Comparison of ENCODE assay signal across 8 cellular contexts in genomic region chr3:129429080-129429451, GRCh38. TPM values are rescaled to one million over a fixed set of nuclear protein-coding genes. Genes with fewer than 3 reads are reported as not detected.
DNase-seq lines count a peak whose midpoint lies in the region; ATAC-seq and TF ChIP-seq lines count a peak whose summit lies in the region.

No MANE protein-coding gene starts in this region.

- peak overlapping the region in 9 of 12 donors; percentile 8 to 69 (median 51) for H3K27ac ChIP-seq in heart left ventricle
- peak overlapping the region; percentile 6 to 73 (median 58) for H3K27ac ChIP-seq in body of pancreas
- peak overlapping the region; percentile 72 to 79 for H3K27ac ChIP-seq in uterus

- H3K4me3 ChIP-seq in heart left ventricle (peak overlapping the region in 8 of 12 donors; percentile 51 to 63 (median 58)), body of pancreas (no peak overlapping the region), uterus (no peak overlapping the region)

- H3K9me3 ChIP-seq in heart left ventricle (no peaks in the 10 kb centered on the region), body of pancreas (no peaks in the 10 kb centered on the region), uterus (no peaks in the 10 kb centered on the region)

- no peak overlapping the region for H3K27ac Mint-ChIP-seq in activated naive CD4-positive, alpha-beta T cell treated with anti-CD3 and anti-CD28 coated beads, Interleukin-2, amount 10 ng/mL, durations not matched to agents 7 days and 5 days

- no peaks in the 10 kb centered on the region for H3K9me3 Mint-ChIP-seq in activated naive CD4-positive, alpha-beta T cell treated with anti-CD3 and anti-CD28 coated beads, Interleukin-2, amount 10 ng/mL, durations not matched to agents 7 days and 5 days

- DNase-seq in heart left ventricle (no peak), Right ventricle myocardium inferior (ENCODE audit: missing footprints) (no peak), body of pancreas (no peak), myocyte (ENCODE audit: low read depth) (peak; percentile 60), uterus (no peak), Kasumi-1 (lab: John Stamatoyannopoulos, UW) (no peak)
- DNase-seq in activated naive CD4-positive, alpha-beta T cell treated with anti-CD3 and anti-CD28 coated beads, Interleukin-2, amount 10 ng/mL, durations not matched to agents 7 days and 5 days: no peak

- ATAC-seq in heart left ventricle: no peak
- no peak for ATAC-seq in Right ventricle myocardium inferior
- no peak for ATAC-seq in body of pancreas
- ATAC-seq in GM21737 (IDR thresholded peaks at IDR 0.05; ENCODE audit: unreplicated experiment): no peak

- TF ChIP-seq POLR2A in heart left ventricle (IDR thresholded peaks at IDR 0.05) (no peak), body of pancreas (IDR thresholded peaks at IDR 0.05) (no peak), uterus (IDR thresholded peaks at IDR 0.05) (no peak)

- WGBS in heart left ventricle, 4 donors: 79 to 82% (median 82%) methylated on average over 3 of the region's 3 CpGs
- WGBS in body of pancreas, 2 donors: 67 to 69% methylated on average over 3 of the region's 3 CpGs

- H3K4me1 Mint-ChIP-seq in activated naive CD4-positive, alpha-beta T cell treated with anti-CD3 and anti-CD28 coated beads, Interleukin-2, amount 10 ng/mL, durations not matched to agents 7 days and 5 days: peaks cover 37% of the 10 kb centered on the region

- H3K4me3 Mint-ChIP-seq in activated naive CD4-positive, alpha-beta T cell treated with anti-CD3 and anti-CD28 coated beads, Interleukin-2, amount 10 ng/mL, durations not matched to agents 7 days and 5 days: no peak overlapping the region

- CTCF ChIA-PET in activated naive CD4-positive, alpha-beta T cell treated with anti-CD3 and anti-CD28 coated beads, Interleukin-2, amount 10 ng/mL, durations not matched to agents 7 days and 5 days (lab: Charles Lee): interaction anchor here (0.6 to 1.6 kb wide), 4 partner anchors 9 to 101 kb away, joined by 3 to 4 read pairs (median 3); no protein-coding TSS in a partner anchor

- H3K4me1 ChIP-seq in heart left ventricle: peaks cover 0 to 22% (median 11%) of the 10 kb centered on the region in 12 donors
- peaks cover 18% of the 10 kb centered on the region for H3K4me1 ChIP-seq in body of pancreas
- peaks cover 0 to 6% of the 10 kb centered on the region in 2 donors for H3K4me1 ChIP-seq in uterus

- H3K36me3 Mint-ChIP-seq in activated naive CD4-positive, alpha-beta T cell treated with anti-CD3 and anti-CD28 coated beads, Interleukin-2, amount 10 ng/mL, durations not matched to agents 7 days and 5 days: peaks cover 34% of the 10 kb centered on the region

- H3K27me3 ChIP-seq in heart left ventricle (no peaks in the 10 kb centered on the region), body of pancreas (no peaks in the 10 kb centered on the region), uterus (no peaks in the 10 kb centered on the region)

- H3K36me3 ChIP-seq in heart left ventricle: peaks cover 0 to 48% (median 40%) of the 10 kb centered on the region in 9 donors
- peaks cover 0 to 22% of the 10 kb centered on the region in 2 donors for H3K36me3 ChIP-seq in body of pancreas (replicated peaks in 1 of 2; ENCODE audit: insufficient read depth in 1 of 2, low read depth in 2 of 2)
- no peaks in the 10 kb centered on the region for H3K36me3 ChIP-seq in uterus

- no peak for TF ChIP-seq CTCF in heart left ventricle (IDR thresholded peaks at IDR 0.05)
- TF ChIP-seq CTCF in body of pancreas (IDR thresholded peaks at IDR 0.05): no peak
- no peak for TF ChIP-seq CTCF in uterus (IDR thresholded peaks at IDR 0.05)

- intact Hi-C loops in heart left ventricle (cut with DNase I) (no loop called here), Right ventricle myocardium inferior (cut with DNase I) (no loop called here), body of pancreas (cut with DNase I) (no loop called here), uterus (cut with DNase I; ENCODE audit: low total_unique reads) (no loop called here)

- H3K27me3 Mint-ChIP-seq in activated naive CD4-positive, alpha-beta T cell treated with anti-CD3 and anti-CD28 coated beads, Interleukin-2, amount 10 ng/mL, durations not matched to agents 7 days and 5 days: peaks cover 19% of the 10 kb centered on the region

RNA-seq across cellular contexts. Expression of gene EFCAB12, which starts 0.6 kb away (rescaled TPM):
- total RNA-seq in heart left ventricle (under 1 TPM in 4 of 9 donors, not detected in 5; 0.09 to 0.20 (median 0.14) TPM), Right ventricle myocardium inferior (not detected), body of pancreas (1 to 10 TPM in 1 of 2 donors, under 1 TPM in 1; under 0.01 to 1.3 TPM), myocyte (0.35 TPM in 1 of 2 replicates, not detected in the other), uterus (under 1 TPM in 3 of 4 donors, not detected in 1; under 0.01 to 0.76 (median 0.41) TPM)
- polyA plus RNA-seq in heart left ventricle: under 1 TPM; 0.07 to 0.11 TPM
- 0.10 TPM for polyA plus RNA-seq in myocyte (2012)

RNA-seq across cellular contexts. Expression of gene MBD4, which starts 10.7 kb away (rescaled TPM):
- total RNA-seq in heart left ventricle (10 to 100 TPM; 13.0 to 26.7 (median 20.6) TPM), Right ventricle myocardium inferior (20.2 TPM), body of pancreas (10 to 100 TPM; 18.7 to 23.1 TPM), myocyte (15.9 and 16.1 TPM in 2 replicates), uterus (10 to 100 TPM; 13.8 to 36.2 (median 20.4) TPM)
- 10 to 100 TPM; 10.8 to 42.3 TPM for polyA plus RNA-seq in heart left ventricle
- polyA plus RNA-seq in myocyte (2012): 15.8 TPM

RNA-seq across cellular contexts. Expression of gene IFT122, which starts 11.0 kb away (rescaled TPM):
- total RNA-seq in heart left ventricle (10 to 100 TPM; 13.1 to 34.2 (median 16.6) TPM), Right ventricle myocardium inferior (19.7 TPM), body of pancreas (10 to 100 TPM; 10.5 to 34.8 TPM), myocyte (8.1 and 10.7 TPM in 2 replicates), uterus (10 to 100 TPM in 3 of 4 donors, 1 to 10 TPM in 1; 4.1 to 70.2 (median 38.6) TPM)
- 10 to 100 TPM in 1 of 2 donors, 1 to 10 TPM in 1; 7.2 to 25.2 TPM for polyA plus RNA-seq in heart left ventricle
- polyA plus RNA-seq in myocyte (2012): 21.7 TPM

Comparison
In these comparisons a context has a peak if more than half of its experiments do, and no peak if none do; other contexts are left out.
1. H3K4me3 ChIP-seq: peak in heart left ventricle (8 of 12); none in body of pancreas (0 of 2) and uterus (0 of 2).
2. Peak in every context shown above with its lines, with median percentiles within 50 percentile points of each other: H3K27ac ChIP-seq.